In genomic region chr19:7476241-7476640, GRCh38 we compare ENCODE assay signal across 32 cellular contexts. TPM values are rescaled to one million over a fixed set of nuclear protein-coding genes. Genes with fewer than 3 reads are reported as not detected.
A peak's percentile ranks its signal among the peaks of the same experiment; 100 is the strongest.
DNase-seq lines count a peak whose midpoint lies in the region; ATAC-seq and TF ChIP-seq lines count a peak whose summit lies in the region.
"Had no signal": no experiment of that assay in that cellular context is flagged by ENCODE, and none has a peak within 500 bp of the region (broad histone marks: within the 10 kb centered on the region; RNA-seq: fewer than 3 reads in every experiment).

No MANE protein-coding gene starts in this region.

- H3K36me3 ChIP-seq in NT2/D1 (ENCODE audit: insufficient read depth, insufficient read length, low read length): peaks cover 12% of the 10 kb centered on the region
- H3K36me3 ChIP-seq in osteoblast (ENCODE audit: insufficient read depth, low read length): peaks cover 3% of the 10 kb centered on the region
- H3K36me3 ChIP-seq in breast epithelium: no peaks in the 10 kb centered on the region
- H3K36me3 ChIP-seq: BE2C, colonic mucosa had no signal

- H4K20me1 ChIP-seq in osteoblast (ENCODE audit: insufficient read depth, low read length): peaks cover 5% of the 10 kb centered on the region

- no peaks in the 10 kb centered on the region for H3K4me1 Mint-ChIP-seq in CD4-positive, alpha-beta T cell (ENCODE audit: low read depth)
- peaks cover 0 to 2% of the 10 kb centered on the region in 2 donors for H3K4me1 Mint-ChIP-seq in effector memory CD8-positive, alpha-beta T cell (ENCODE audit: low read depth in 2 of 2)
- H3K4me1 Mint-ChIP-seq: activated T-helper 17 cell treated with anti-CD3 and anti-CD28 coated beads, Interleukin-2, amount 50 U/mL, for 72 hours had no signal

- no peak overlapping the region for H2AFZ ChIP-seq in osteoblast (ENCODE audit: low read length)

- TF ChIP-seq POLR2A in breast epithelium (IDR thresholded peaks at IDR 0.05): no peak

- no peak overlapping the region for H3K27ac ChIP-seq in CD4-positive, alpha-beta T cell (ENCODE audit: low read depth, low read length)
- H3K27ac ChIP-seq in osteoblast (ENCODE audit: low read depth, low read length) (no peak overlapping the region), breast epithelium (no peak overlapping the region)
- H3K27ac ChIP-seq: colonic mucosa, left ventricle myocardium inferior, skin epidermis had no signal

- no peaks in the 10 kb centered on the region for H3K9me3 ChIP-seq in CD4-positive, alpha-beta T cell (ENCODE audit: control insufficient read depth, low read length)
- H3K9me3 ChIP-seq in NT2/D1 (ENCODE audit: insufficient read depth, low read length) (0 out of 2 replicates have a peak, but pooled peaks cover 2% of the 10 kb centered on the region), osteoblast (ENCODE audit: low read depth, low read length) (no peaks in the 10 kb centered on the region), breast epithelium (no peaks in the 10 kb centered on the region)
- H3K9me3 ChIP-seq: BE2C, colonic mucosa, left ventricle myocardium inferior had no signal

- H3K9ac ChIP-seq in NT2/D1 (ENCODE audit: insufficient read length, low read depth): peak overlapping the region; percentile 8

- POLR2A ChIA-PET in CD4-positive, alpha-beta T cell (lab: Charles Lee): interaction anchor here (0.6 kb wide), 1 partner anchor 345 kb away, joined by 3 read pairs; no protein-coding TSS in a partner anchor

- no peak overlapping the region for H3K4me2 ChIP-seq in osteoblast (ENCODE audit: insufficient read depth, low read length)

- H3K27ac Mint-ChIP-seq in CD4-positive, alpha-beta T cell: peak overlapping the region; percentile 20
- peak overlapping the region in 1 of 2 donors; percentile 69 for H3K27ac Mint-ChIP-seq in effector memory CD8-positive, alpha-beta T cell
- H3K27ac Mint-ChIP-seq: activated CD8-positive, alpha-beta T cell treated with anti-CD3 and anti-CD28 coated beads for 36 hours; activated T-helper 17 cell treated with anti-CD3 and anti-CD28 coated beads, Interleukin-2, amount 50 U/mL, for 72 hours; H9; natural killer cell treated with Interleukin-12 subunit alpha and Interleukin-12 subunit beta and Interleukin-15 and Interleukin-18, amount 100 ng/mL, for 72 hours; stimulated activated naive CD8-positive, alpha-beta T cell treated with anti-CD3 and anti-CD28 coated beads, Interleukin-15, Interleukin-2, amounts not matched to agents 100 ng/mL and 50 ng/mL, for 24 hours had no signal

- no peak for DNase-seq in CD4-positive, alpha-beta T cell
- DNase-seq in NT2/D1 (ENCODE audit: low read depth, low spot score) (no peak), osteoblast (ENCODE audit: insufficient read length, low spot score, missing footprints) (peak; percentile 83), medulla oblongata (ENCODE audit: extremely low spot score) (no peak), DMS79 treated with DMSO at 0.1 percent for 48 hours (lab: John Stamatoyannopoulos, UW) (no peak), breast epithelium (ENCODE audit: low spot score in 2 of 2) (no peak)
- DNase-seq in effector memory CD8-positive, alpha-beta T cell: no peak
- DNase-seq: ACHN; activated CD8-positive, alpha-beta memory T cell treated with anti-CD3 and anti-CD28 coated beads, Interleukin-2, amount 50 U/mL, for 48 hours; activated CD8-positive, alpha-beta T cell treated with anti-CD3 and anti-CD28 coated beads for 36 hours; activated naive CD4-positive, alpha-beta T cell treated with anti-CD3 and anti-CD28 coated beads, Interleukin-2, amount 50 U/mL, for 16 hours; anterior cingulate cortex; BE2C; colonic mucosa; DMS153; effector memory CD4-positive, alpha-beta T cell; glutamatergic neuron; H9; islet precursor cell; Kasumi-1; left ventricle myocardium inferior; midbrain; NCI-H1417 treated with DMSO at 0.1 percent for 48 hours; NCI-H2081 treated with DMSO at 0.1 percent for 48 hours; NCI-H226; NCI-H526 treated with DMSO at 0.1 percent for 48 hours; NK-92 treated with Interleukin-12 subunit alpha and Interleukin-12 subunit beta, amount 100 ng/mL, for 24 hours; SHP77 had no signal

- H3K4me3 Mint-ChIP-seq in CD4-positive, alpha-beta T cell: no peak overlapping the region
- no peak overlapping the region for H3K4me3 Mint-ChIP-seq in effector memory CD8-positive, alpha-beta T cell
- H3K4me3 Mint-ChIP-seq: activated CD8-positive, alpha-beta T cell treated with anti-CD3 and anti-CD28 coated beads for 36 hours; activated T-helper 17 cell treated with anti-CD3 and anti-CD28 coated beads, Interleukin-2, amount 50 U/mL, for 72 hours; H9; natural killer cell treated with Interleukin-12 subunit alpha and Interleukin-12 subunit beta and Interleukin-15 and Interleukin-18, amount 100 ng/mL, for 72 hours; stimulated activated naive CD8-positive, alpha-beta T cell treated with anti-CD3 and anti-CD28 coated beads, Interleukin-15, Interleukin-2, amounts not matched to agents 100 ng/mL and 50 ng/mL, for 24 hours had no signal

- H3K27me3 Mint-ChIP-seq in CD4-positive, alpha-beta T cell: no peaks in the 10 kb centered on the region
- no peaks in the 10 kb centered on the region for H3K27me3 Mint-ChIP-seq in effector memory CD8-positive, alpha-beta T cell
- H3K27me3 Mint-ChIP-seq: activated CD8-positive, alpha-beta T cell treated with anti-CD3 and anti-CD28 coated beads for 36 hours; activated T-helper 17 cell treated with anti-CD3 and anti-CD28 coated beads, Interleukin-2, amount 50 U/mL, for 72 hours; natural killer cell treated with Interleukin-12 subunit alpha and Interleukin-12 subunit beta and Interleukin-15 and Interleukin-18, amount 100 ng/mL, for 72 hours; stimulated activated naive CD8-positive, alpha-beta T cell treated with anti-CD3 and anti-CD28 coated beads, Interleukin-15, Interleukin-2, amounts not matched to agents 100 ng/mL and 50 ng/mL, for 24 hours had no signal

- H3K9me3 Mint-ChIP-seq in CD4-positive, alpha-beta T cell: no peaks in the 10 kb centered on the region
- H3K9me3 Mint-ChIP-seq in effector memory CD8-positive, alpha-beta T cell: no peaks in the 10 kb centered on the region
- H3K9me3 Mint-ChIP-seq: activated CD8-positive, alpha-beta T cell treated with anti-CD3 and anti-CD28 coated beads for 36 hours; activated T-helper 17 cell treated with anti-CD3 and anti-CD28 coated beads, Interleukin-2, amount 50 U/mL, for 72 hours; H9; natural killer cell treated with Interleukin-12 subunit alpha and Interleukin-12 subunit beta and Interleukin-15 and Interleukin-18, amount 100 ng/mL, for 72 hours; stimulated activated naive CD8-positive, alpha-beta T cell treated with anti-CD3 and anti-CD28 coated beads, Interleukin-15, Interleukin-2, amounts not matched to agents 100 ng/mL and 50 ng/mL, for 24 hours had no signal

- CTCF ChIA-PET in CD4-positive, alpha-beta T cell (lab: Charles Lee): no interaction called here

- intact Hi-C loops in CD4-positive, alpha-beta T cell (cut with DNase I, micrococcal nuclease): no loop called here
- intact Hi-C loops in breast epithelium (cut with DNase I; ENCODE audit: low total_unique reads): no loop called here

- peaks cover 13% of the 10 kb centered on the region for H3K4me1 ChIP-seq in NT2/D1 (ENCODE audit: insufficient read depth, insufficient read length)
- H3K4me1 ChIP-seq in osteoblast (ENCODE audit: insufficient read depth, low read length): peaks cover 12% of the 10 kb centered on the region
- H3K4me1 ChIP-seq in breast epithelium: no peaks in the 10 kb centered on the region
- H3K4me1 ChIP-seq: BE2C, colonic mucosa had no signal

- H3K4me3 ChIP-seq in NT2/D1 (ENCODE audit: insufficient read length, low read depth) (no peak overlapping the region), osteoblast (ENCODE audit: insufficient read depth, low read length) (no peak overlapping the region), breast epithelium (no peak overlapping the region)
- H3K4me3 ChIP-seq: colonic mucosa, left ventricle myocardium inferior, skin epidermis had no signal

- no peaks in the 10 kb centered on the region for H3K27me3 ChIP-seq in CD4-positive, alpha-beta T cell (ENCODE audit: control insufficient read depth, insufficient read depth, low read length)
- H3K27me3 ChIP-seq in NT2/D1 (ENCODE audit: insufficient read depth, insufficient read length) (no peaks in the 10 kb centered on the region), osteoblast (ENCODE audit: insufficient read depth, low read length) (no peaks in the 10 kb centered on the region), breast epithelium (no peaks in the 10 kb centered on the region)
- H3K27me3 ChIP-seq: BE2C, colonic mucosa had no signal

- H3K79me2 ChIP-seq in osteoblast (ENCODE audit: insufficient read depth, low read length): no peaks in the 10 kb centered on the region

- no peak for TF ChIP-seq CTCF in CD4-positive, alpha-beta T cell (IDR thresholded peaks at IDR 0.05)
- no peak for TF ChIP-seq CTCF in osteoblast (IDR thresholded peaks at IDR 0.05; ENCODE audit: extremely low read depth, low read depth, low read length)
- TF ChIP-seq CTCF in breast epithelium (IDR thresholded peaks at IDR 0.05): no peak

- peaks cover 20% of the 10 kb centered on the region for H3K36me3 Mint-ChIP-seq in CD4-positive, alpha-beta T cell (ENCODE audit: low read depth)
- H3K36me3 Mint-ChIP-seq in effector memory CD8-positive, alpha-beta T cell (ENCODE audit: insufficient read depth): peaks cover 75% of the 10 kb centered on the region
- H3K36me3 Mint-ChIP-seq: natural killer cell treated with Interleukin-12 subunit alpha and Interleukin-12 subunit beta and Interleukin-15 and Interleukin-18, amount 100 ng/mL, for 72 hours had no signal

- ATAC-seq in CD4-positive, alpha-beta T cell (ENCODE audit: poor library complexity): no peak
- peak; percentile 17 for ATAC-seq in effector memory CD8-positive, alpha-beta T cell (replicated peaks)
- ATAC-seq: activated CD8-positive, alpha-beta T cell treated with anti-CD3 and anti-CD28 coated beads for 36 hours; activated T-helper 17 cell treated with anti-CD3 and anti-CD28 coated beads, Interleukin-2, amount 50 U/mL, for 72 hours had no signal

RNA-seq across cellular contexts. Expression of gene PEX11G, which starts 12.6 kb away (rescaled TPM):
- total RNA-seq in CD4-positive, alpha-beta T cell: not detected
- 2.9 and 4.1 TPM in 2 replicates for total RNA-seq in osteoblast
- total RNA-seq in breast epithelium: 1 to 10 TPM; 5.4 to 9.8 (median 7.2) TPM

RNA-seq across cellular contexts. Expression of gene ZNF358, which starts 39.7 kb away (rescaled TPM):
- 1 to 10 TPM; 5.1 to 5.2 TPM for total RNA-seq in CD4-positive, alpha-beta T cell
- total RNA-seq in osteoblast: 25.0 and 26.1 TPM in 2 replicates
- total RNA-seq in breast epithelium: 10 to 100 TPM; 34.0 to 65.3 (median 34.7) TPM

RNA-seq across cellular contexts. Expression of gene MCOLN1, which starts 46.2 kb away (rescaled TPM):
- total RNA-seq in CD4-positive, alpha-beta T cell: 1 to 10 TPM; 7.9 to 8.8 TPM
- total RNA-seq in osteoblast (16.6 and 21.2 TPM in 2 replicates), breast epithelium (10 to 100 TPM; 11.5 to 35.2 (median 16.4) TPM)

RNA-seq across cellular contexts. Expression of gene PNPLA6, which starts 59.3 kb away (rescaled TPM):
- total RNA-seq in CD4-positive, alpha-beta T cell: 10 to 100 TPM; 62.0 to 70.9 TPM
- 75.1 and 83.6 TPM in 2 replicates for total RNA-seq in osteoblast
- 10 to 100 TPM; 35.8 to 56.4 (median 45.8) TPM for total RNA-seq in breast epithelium
